ENCODE assay signal across 24 cellular contexts in genomic region chr1:213530607-213531320, GRCh38.
"Had no signal": no experiment of that assay in that cellular context is flagged by ENCODE, and none has a peak within 500 bp of the region (broad histone marks: within the 10 kb centered on the region; RNA-seq: fewer than 3 reads in every experiment).

No MANE protein-coding gene starts in this region.

- H3K9me3 ChIP-seq: esophagus muscularis mucosa, ovary, tibial artery had no signal

- H3K27ac ChIP-seq: esophagus muscularis mucosa, foreskin keratinocyte, ovary, sigmoid colon, tibial artery had no signal

- H3K27me3 ChIP-seq: esophagus muscularis mucosa, foreskin keratinocyte, ovary, sigmoid colon, tibial artery had no signal

- H3K36me3 ChIP-seq: esophagus muscularis mucosa, ovary, sigmoid colon, tibial artery had no signal

- H3K4me1 ChIP-seq: foreskin keratinocyte, sigmoid colon, tibial artery had no signal

- H3K4me3 ChIP-seq: esophagus muscularis mucosa, ovary, sigmoid colon, tibial artery had no signal

- DNase-seq: activated CD4-positive, alpha-beta memory T cell treated with anti-CD3 and anti-CD28 coated beads, Interleukin-2, amount 10 ng/mL, durations not matched to agents 7 days and 5 days; activated CD4-positive, alpha-beta T cell treated with anti-CD3 and anti-CD28 coated beads for 1 hour; activated CD4-positive, alpha-beta T cell treated with anti-CD3 and anti-CD28 coated beads, Interleukin-2, amount 10 ng/mL, durations not matched to agents 7 days and 5 days; activated gamma-delta T cell treated with Interleukin-2 at 50 U/mL for 16 hours; activated naive CD4-positive, alpha-beta T cell treated with anti-CD3 and anti-CD28 coated beads, Interleukin-2, amount 50 U/mL, for 16 hours; activated T-cell treated with anti-CD3 and anti-CD28 coated beads, Interleukin-2, amount 50 U/mL, for 4 hours; amygdala; dermis blood vessel endothelial cell; effector CD4-positive, alpha-beta T cell; foreskin keratinocyte; midbrain; naive thymus-derived CD4-positive, alpha-beta T cell; ovary; sigmoid colon; small intestine; stimulated activated CD4-positive, alpha-beta T cell treated with anti-CD3 and anti-CD28 coated beads, Interleukin-4, amount 100 ng/mL, for 24 hours; stimulated activated naive CD8-positive, alpha-beta T cell treated with anti-CD3 and anti-CD28 coated beads, Interleukin-15, amount 100 ng/mL, for 72 hours; substantia nigra; T-helper 17 cell; T1000; tibial artery had no signal

- ATAC-seq: activated T-cell treated with anti-CD3 and anti-CD28 coated beads, Interleukin-2, amount 50 U/mL, for 4 hours; activated T-helper 17 cell treated with anti-CD3 and anti-CD28 coated beads, Interleukin-2, amount 50 U/mL, for 72 hours; foreskin keratinocyte; naive thymus-derived CD4-positive, alpha-beta T cell; stimulated activated effector memory CD8-positive, alpha-beta T cell treated with anti-CD3 and anti-CD28 coated beads, Interleukin-12 subunit alpha, Interleukin-12 subunit beta, amount 100 ng/mL, for 72 hours; stimulated activated naive CD8-positive, alpha-beta T cell treated with anti-CD3 and anti-CD28 coated beads, Interleukin-15, amount 100 ng/mL, for 72 hours; T-helper 17 cell had no signal
